Comparison of ENCODE assay signal across 8 cellular contexts in genomic region chr3:100401674-100402036, GRCh38. TPM values are rescaled to one million over a fixed set of nuclear protein-coding genes. Genes with fewer than 3 reads are reported as not detected.
DNase-seq lines count a peak whose midpoint lies in the region; ATAC-seq and TF ChIP-seq lines count a peak whose summit lies in the region.

No MANE protein-coding gene starts in this region.

- peak; percentile 15 for ATAC-seq in HG02678 (IDR thresholded peaks at IDR 0.05; ENCODE audit: unreplicated experiment)
- ATAC-seq in foreskin keratinocyte, result peak; percentile 16
- peak; percentile 0 for ATAC-seq in upper lobe of right lung

- peak overlapping the region; percentile 85 for H3K27ac ChIP-seq in foreskin keratinocyte
- H3K27ac ChIP-seq in upper lobe of right lung, result peak overlapping the region; percentile 94

- H3K36me3 Mint-ChIP-seq in activated T-helper 1 cell treated with anti-CD3 and anti-CD28 coated beads, Interleukin-12 subunit alpha, Interleukin-12 subunit beta, Interleukin-2, Interleukin-4 antibody, amounts not matched to agents 30 ng/mL and 10 ng/mL and 1 ng/mL, durations not matched to agents 14 hours and 24 hours and 36 hours (ENCODE audit: low read depth), result peaks cover 12% of the 10 kb centered on the region

- H3K36me3 ChIP-seq in upper lobe of right lung, result no peaks in the 10 kb centered on the region

- H3K27me3 ChIP-seq in foreskin keratinocyte (no peaks in the 10 kb centered on the region), upper lobe of right lung (no peaks in the 10 kb centered on the region)

- TF ChIP-seq CTCF in foreskin keratinocyte (conservative IDR thresholded peaks at IDR 0.05), result no peak
- no peak for TF ChIP-seq CTCF in upper lobe of right lung (IDR thresholded peaks at IDR 0.05)

- intact Hi-C loops in activated T-helper 1 cell treated with anti-CD3 and anti-CD28 coated beads, Interleukin-12 subunit alpha, Interleukin-12 subunit beta, Interleukin-2, Interleukin-4 antibody, amounts not matched to agents 30 ng/mL and 10 ng/mL and 1 ng/mL, durations not matched to agents 14 hours and 24 hours and 36 hours (cut with micrococcal nuclease), result loop anchor here (1.0 to 5.0 kb wide), 15 partner anchors 67 to 1377 kb away; partner anchors contain the start of genes CEP97, NIT2, NXPE3 and PCNP
- intact Hi-C loops in posterior cingulate gyrus (cut with DNase I), result loop anchor here (2.0 to 5.0 kb wide), 3 partner anchors 91 to 1171 kb away; partner anchors contain the start of genes PCNP, TBC1D23 and TMEM45A
- intact Hi-C loops in upper lobe of right lung (cut with DNase I), result no loop called here

- H3K9me3 Mint-ChIP-seq in activated T-helper 1 cell treated with anti-CD3 and anti-CD28 coated beads, Interleukin-12 subunit alpha, Interleukin-12 subunit beta, Interleukin-2, Interleukin-4 antibody, amounts not matched to agents 30 ng/mL and 10 ng/mL and 1 ng/mL, durations not matched to agents 14 hours and 24 hours and 36 hours, result no peaks in the 10 kb centered on the region

- peak overlapping the region; percentile 96 for H3K4me3 Mint-ChIP-seq in activated T-helper 1 cell treated with anti-CD3 and anti-CD28 coated beads, Interleukin-12 subunit alpha, Interleukin-12 subunit beta, Interleukin-2, Interleukin-4 antibody, amounts not matched to agents 30 ng/mL and 10 ng/mL and 1 ng/mL, durations not matched to agents 14 hours and 24 hours and 36 hours

- H3K9me3 ChIP-seq in upper lobe of right lung, result no peaks in the 10 kb centered on the region

- H3K27ac Mint-ChIP-seq in activated T-helper 1 cell treated with anti-CD3 and anti-CD28 coated beads, Interleukin-12 subunit alpha, Interleukin-12 subunit beta, Interleukin-2, Interleukin-4 antibody, amounts not matched to agents 30 ng/mL and 10 ng/mL and 1 ng/mL, durations not matched to agents 14 hours and 24 hours and 36 hours, result peak overlapping the region; percentile 99

- H3K4me1 Mint-ChIP-seq in activated T-helper 1 cell treated with anti-CD3 and anti-CD28 coated beads, Interleukin-12 subunit alpha, Interleukin-12 subunit beta, Interleukin-2, Interleukin-4 antibody, amounts not matched to agents 30 ng/mL and 10 ng/mL and 1 ng/mL, durations not matched to agents 14 hours and 24 hours and 36 hours (ENCODE audit: low read depth), result peaks cover 58% of the 10 kb centered on the region

- H3K4me3 ChIP-seq in upper lobe of right lung, result peak overlapping the region; percentile 98

- H3K27me3 Mint-ChIP-seq in activated T-helper 1 cell treated with anti-CD3 and anti-CD28 coated beads, Interleukin-12 subunit alpha, Interleukin-12 subunit beta, Interleukin-2, Interleukin-4 antibody, amounts not matched to agents 30 ng/mL and 10 ng/mL and 1 ng/mL, durations not matched to agents 14 hours and 24 hours and 36 hours (ENCODE audit: insufficient read depth), result peaks cover 2% of the 10 kb centered on the region

- DNase-seq in NCI-H1436 (lab: John Stamatoyannopoulos, UW) (peak; percentile 56), NCI-H1436 treated with DMSO at 0.1 percent for 48 hours (lab: John Stamatoyannopoulos, UW) (no peak), NCI-H524 (lab: John Stamatoyannopoulos, UW) (peak; percentile 86 to 88), foreskin keratinocyte (no peak), posterior cingulate gyrus (peak; percentile 19 to 89 (median 38)), upper lobe of right lung (peak; percentile 66)
- DNase-seq in activated T-helper 1 cell treated with anti-CD3 and anti-CD28 coated beads, Interleukin-12 subunit alpha, Interleukin-12 subunit beta, Interleukin-2, Interleukin-4 antibody, amounts not matched to agents 30 ng/mL and 10 ng/mL and 1 ng/mL, durations not matched to agents 14 hours and 24 hours and 36 hours (ENCODE audit: low spot score), result peak; percentile 42

- H3K4me1 ChIP-seq in foreskin keratinocyte (peaks cover 14% of the 10 kb centered on the region), upper lobe of right lung (peaks cover 44% of the 10 kb centered on the region)

RNA-seq across cellular contexts. Expression of gene LNP1, which starts 0.3 kb away (rescaled TPM):
- total RNA-seq in activated T-helper 1 cell treated with anti-CD3 and anti-CD28 coated beads, Interleukin-12 subunit alpha, Interleukin-12 subunit beta, Interleukin-2, Interleukin-4 antibody, amounts not matched to agents 30 ng/mL and 10 ng/mL and 1 ng/mL, durations not matched to agents 14 hours and 24 hours and 36 hours, result 2.4 and 2.6 TPM in 2 replicates
- total RNA-seq in foreskin keratinocyte, result 1.0 and 1.6 TPM in 2 replicates
- 0.66 and 0.87 TPM in 2 replicates for polyA plus RNA-seq in foreskin keratinocyte
- 1.9 TPM for total RNA-seq in upper lobe of right lung

RNA-seq across cellular contexts. Expression of gene TOMM70, which starts 0.8 kb away (rescaled TPM):
- total RNA-seq in activated T-helper 1 cell treated with anti-CD3 and anti-CD28 coated beads, Interleukin-12 subunit alpha, Interleukin-12 subunit beta, Interleukin-2, Interleukin-4 antibody, amounts not matched to agents 30 ng/mL and 10 ng/mL and 1 ng/mL, durations not matched to agents 14 hours and 24 hours and 36 hours, result 60.0 and 62.9 TPM in 2 replicates
- total RNA-seq in foreskin keratinocyte, result 41.6 and 45.7 TPM in 2 replicates
- 15.8 and 21.7 TPM in 2 replicates for polyA plus RNA-seq in foreskin keratinocyte
- total RNA-seq in upper lobe of right lung, result 29.6 TPM

Comparison
In these comparisons a context has a peak if more than half of its experiments do, and no peak if none do; other contexts are left out.
1. DNase-seq: peak in NCI-H1436 (single experiment), NCI-H524 (2 of 2), activated T-helper 1 cell treated with anti-CD3 and anti-CD28 coated beads, Interleukin-12 subunit alpha, Interleukin-12 subunit beta, Interleukin-2, Interleukin-4 antibody, amounts not matched to agents 30 ng/mL and 10 ng/mL and 1 ng/mL, durations not matched to agents 14 hours and 24 hours and 36 hours (single experiment), posterior cingulate gyrus (10 of 10) and upper lobe of right lung (single experiment); none in NCI-H1436 treated with DMSO at 0.1 percent for 48 hours (single experiment) and foreskin keratinocyte (0 of 2).
2. Peak in every context shown above with its lines, with median percentiles within 50 percentile points of each other: ATAC-seq.